ENCODE assay signal across 14 cellular contexts in the genomic region with DNA sequence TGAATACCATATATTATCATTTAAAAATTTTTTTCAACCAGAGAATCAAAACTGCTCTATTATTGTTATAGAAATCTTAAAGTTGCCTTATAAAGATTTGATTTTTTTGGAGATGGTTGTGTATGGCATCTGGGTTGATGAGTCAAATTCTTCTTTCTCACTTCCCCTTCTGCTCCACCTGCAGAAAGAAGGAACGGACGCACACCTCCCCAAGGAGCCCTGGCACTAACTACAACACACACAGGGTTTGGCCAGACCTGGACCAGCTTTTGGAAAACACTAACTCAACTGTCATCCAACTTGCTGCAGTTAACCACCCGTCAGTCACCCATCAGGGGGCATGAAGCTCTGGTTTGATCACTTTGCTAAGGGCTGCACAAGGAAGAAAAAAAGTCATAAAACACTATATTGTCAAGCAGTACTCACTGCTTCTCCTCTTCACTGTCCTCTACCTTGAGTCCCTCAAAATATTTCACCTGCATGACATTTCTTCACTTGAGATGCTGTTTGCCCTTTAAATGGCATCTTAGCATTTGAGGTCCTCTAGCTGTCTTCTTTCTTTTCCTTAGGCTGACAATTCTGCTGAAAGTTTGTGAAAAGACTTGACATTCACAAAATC.
DNase-seq lines count a peak whose midpoint lies in the region; ATAC-seq and TF ChIP-seq lines count a peak whose summit lies in the region.
"Had no signal": no experiment of that assay in that cellular context is flagged by ENCODE, and none has a peak within 500 bp of the region (broad histone marks: within the 10 kb centered on the region; RNA-seq: fewer than 3 reads in every experiment).

No MANE protein-coding gene starts in this region.

- H3K36me3 ChIP-seq in right atrium auricular region: no peaks in the 10 kb centered on the region
- no peaks in the 10 kb centered on the region for H3K36me3 ChIP-seq in brain microvascular endothelial cell (replicated peaks)
- H3K36me3 ChIP-seq in tibial artery: no peaks in the 10 kb centered on the region
- H3K36me3 ChIP-seq: thyroid gland had no signal

- H3K4me1 ChIP-seq in right atrium auricular region (no peaks in the 10 kb centered on the region), H9 (ENCODE audit: insufficient read depth, low read length) (no peaks in the 10 kb centered on the region), tibial artery (no peaks in the 10 kb centered on the region)
- H3K4me1 ChIP-seq: thyroid gland had no signal

- H3K4me3 ChIP-seq in right atrium auricular region (no peak overlapping the region), brain microvascular endothelial cell (ENCODE audit: low read depth, low read length) (no peak overlapping the region), tibial artery (no peak overlapping the region)
- H3K4me3 ChIP-seq: thyroid gland had no signal

- no peak overlapping the region for H3K27ac Mint-ChIP-seq in H9
- H3K27ac Mint-ChIP-seq: activated CD8-positive, alpha-beta T cell treated with anti-CD3 and anti-CD28 coated beads for 36 hours; IgD-negative memory B cell had no signal

- no peak overlapping the region for H2AFZ ChIP-seq in H9 (ENCODE audit: low read length)

- no peak overlapping the region for H4K8ac ChIP-seq in H9 (replicated peaks; ENCODE audit: insufficient read length, low read depth, low read length)

- no peaks in the 10 kb centered on the region for H3K36me3 Mint-ChIP-seq in H9 (ENCODE audit: insufficient read depth in 1 of 3, low read depth in 3 of 3)
- H3K36me3 Mint-ChIP-seq: IgD-negative memory B cell had no signal

- TF ChIP-seq CTCF in GM13977 (IDR thresholded peaks at IDR 0.05; ENCODE audit: extremely low read depth, insufficient read depth, missing control alignments) (no peak), right atrium auricular region (IDR thresholded peaks at IDR 0.05) (no peak), H9 (conservative IDR thresholded peaks at IDR 0.05) (no peak), brain microvascular endothelial cell (IDR thresholded peaks at IDR 0.05; ENCODE audit: low read depth, low read length, missing control alignments) (no peak), tibial artery (IDR thresholded peaks at IDR 0.05) (no peak)

- no peak overlapping the region for H3K4me2 ChIP-seq in H9 (ENCODE audit: insufficient read depth, insufficient read length, low read length)

- no peak overlapping the region for H2AK5ac ChIP-seq in H9 (ENCODE audit: insufficient read length, low read length)

- ATAC-seq in GM19455 (IDR thresholded peaks at IDR 0.05; ENCODE audit: unreplicated experiment) (peak; percentile 99), HG02884 (IDR thresholded peaks at IDR 0.05; ENCODE audit: unreplicated experiment) (peak; percentile 100), HG03571 (IDR thresholded peaks at IDR 0.05; ENCODE audit: unreplicated experiment) (peak; percentile 100)
- ATAC-seq: activated CD8-positive, alpha-beta T cell treated with anti-CD3 and anti-CD28 coated beads for 36 hours had no signal

- H3K18ac ChIP-seq in H9 (ENCODE audit: insufficient read length, low read depth, low read length): no peak overlapping the region

- H3K4me3 Mint-ChIP-seq in H9: no peak overlapping the region
- H3K4me3 Mint-ChIP-seq: activated CD8-positive, alpha-beta T cell treated with anti-CD3 and anti-CD28 coated beads for 36 hours; IgD-negative memory B cell; neural crest cell had no signal

- H3K4me1 Mint-ChIP-seq in H9: peaks cover 0 to 2% of the 10 kb centered on the region in 2 experiments; a peak in 1 of 4 replicates
- H3K4me1 Mint-ChIP-seq: neural crest cell had no signal

- WGBS in H9 (ENCODE audit: extremely low coverage, insufficient read length, low lambda C conversion rate): no CpG with 5 or more reads among the region's 3 CpGs

- no peak overlapping the region for H2BK15ac ChIP-seq in H9 (ENCODE audit: low read depth, low read length)

- H4K20me1 ChIP-seq in H9 (ENCODE audit: control insufficient read depth, insufficient read depth, insufficient read length): no peaks in the 10 kb centered on the region

- no peaks in the 10 kb centered on the region for H3K9me3 ChIP-seq in right atrium auricular region
- H3K9me3 ChIP-seq in H9 (ENCODE audit: control insufficient read depth, low read depth, low read length): no peaks in the 10 kb centered on the region
- H3K9me3 ChIP-seq in tibial artery: no peaks in the 10 kb centered on the region
- H3K9me3 ChIP-seq: thyroid gland had no signal

- no peaks in the 10 kb centered on the region for H3K23me2 ChIP-seq in H9 (ENCODE audit: insufficient read length, low read depth, low read length, poor library complexity, severe bottlenecking)

- intact Hi-C loops in tibial artery (cut with DNase I; ENCODE audit: low total_unique reads): no loop called here

- H3K27me3 Mint-ChIP-seq in H9 (ENCODE audit: low read depth): no peaks in the 10 kb centered on the region
- H3K27me3 Mint-ChIP-seq: activated CD8-positive, alpha-beta T cell treated with anti-CD3 and anti-CD28 coated beads for 36 hours; IgD-negative memory B cell had no signal

- H3K9me3 Mint-ChIP-seq in H9: no peaks in the 10 kb centered on the region
- H3K9me3 Mint-ChIP-seq: activated CD8-positive, alpha-beta T cell treated with anti-CD3 and anti-CD28 coated beads for 36 hours; IgD-negative memory B cell; neural crest cell had no signal

- H3K27me3 ChIP-seq in right atrium auricular region: no peaks in the 10 kb centered on the region
- no peaks in the 10 kb centered on the region for H3K27me3 ChIP-seq in H9 (ENCODE audit: insufficient read depth, low read length)
- H3K27me3 ChIP-seq in brain microvascular endothelial cell (replicated peaks): no peaks in the 10 kb centered on the region
- no peaks in the 10 kb centered on the region for H3K27me3 ChIP-seq in tibial artery
- H3K27me3 ChIP-seq: thyroid gland had no signal

- H3K79me1 ChIP-seq in H9 (ENCODE audit: insufficient read depth, low read depth, low read length, poor library complexity, severe bottlenecking): no peaks in the 10 kb centered on the region

- peak; percentile 27 for DNase-seq in GM13977 (ENCODE audit: low spot score)
- no peak for DNase-seq in right atrium auricular region (ENCODE audit: low spot score)
- DNase-seq in H9: no peak
- no peak for DNase-seq in brain microvascular endothelial cell
- DNase-seq in tibial artery: no peak
- DNase-seq: activated CD8-positive, alpha-beta T cell treated with anti-CD3 and anti-CD28 coated beads for 36 hours; NCI-H446; thyroid gland had no signal

- no peak overlapping the region for H4K91ac ChIP-seq in H9 (ENCODE audit: insufficient read length, low read depth, low read length)

- no peak overlapping the region for H3K14ac ChIP-seq in H9 (ENCODE audit: insufficient read depth, low read length)

- H2BK12ac ChIP-seq in H9 (ENCODE audit: insufficient read length, low read depth, low read length): no peak overlapping the region

- no peak overlapping the region for H2BK120ac ChIP-seq in H9 (ENCODE audit: low read depth, low read length, poor library complexity, severe bottlenecking)

- in situ Hi-C loops in GM13977 (cut with MboI; ENCODE audit: low pct_unique_long_range_greater_than_20kb, low sequenced_read_pairs, unreplicated experiment): no loop called here
- in situ Hi-C loops in brain microvascular endothelial cell (cut with HindIII; ENCODE audit: low pct_ligation_motif_present, low sequenced_read_pairs): no loop called here

- H3K23ac ChIP-seq in H9 (ENCODE audit: insufficient read length, low read depth, low read length): no peak overlapping the region

- no peak overlapping the region for H2BK5ac ChIP-seq in H9 (ENCODE audit: insufficient read length, low read length)

- no peaks in the 10 kb centered on the region for H3K79me2 ChIP-seq in H9 (ENCODE audit: insufficient read depth, low read length)

- H3K27ac ChIP-seq in right atrium auricular region (no peak overlapping the region), H9 (ENCODE audit: insufficient read length, low read depth, low read length) (no peak overlapping the region), brain microvascular endothelial cell (no peak overlapping the region), tibial artery (no peak overlapping the region)
- H3K27ac ChIP-seq: epithelial cell of prostate, thyroid gland had no signal

- H3K4ac ChIP-seq in H9 (ENCODE audit: low read depth, low read length): no peak overlapping the region

- no peak overlapping the region for H3T11ph ChIP-seq in H9 (ENCODE audit: low read length)

- no peak overlapping the region for H3K56ac ChIP-seq in H9 (ENCODE audit: insufficient read length, low read depth, low read length)

- H4K5ac ChIP-seq in H9 (ENCODE audit: insufficient read length, low read depth, low read length): no peak overlapping the region

- no peak overlapping the region for H3K9ac ChIP-seq in H9 (ENCODE audit: extremely low read depth, insufficient read length, low read length)

- H2BK20ac ChIP-seq in H9 (ENCODE audit: low read depth, low read length, poor library complexity, severe bottlenecking): no peak overlapping the region
